ENCODE assay signal across 20 cellular contexts in the genomic region with DNA sequence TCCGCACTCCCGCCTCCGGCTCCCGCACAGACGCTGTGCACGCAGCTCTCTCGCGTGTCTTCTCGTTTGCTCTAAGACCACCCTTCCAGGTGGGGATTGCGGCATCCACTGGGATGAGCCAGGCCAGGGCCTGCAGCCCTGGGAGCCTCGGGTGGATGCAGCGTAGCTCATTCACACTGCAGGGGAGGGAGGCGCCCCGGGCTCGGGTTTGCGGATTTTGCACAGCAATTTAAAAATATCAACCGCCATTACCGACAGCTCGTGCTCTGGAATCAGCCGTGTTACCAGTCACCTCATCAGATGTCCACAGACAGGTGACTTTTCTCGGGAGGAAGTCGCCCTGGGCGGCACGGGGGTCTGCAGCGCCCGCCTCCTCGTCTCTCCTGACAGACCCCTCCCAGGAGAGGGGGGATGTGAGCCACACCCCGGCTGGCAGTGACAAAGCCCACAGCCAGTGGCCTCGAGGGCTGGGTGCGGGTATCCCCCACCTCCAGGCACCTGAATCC. TPM values are rescaled to one million over a fixed set of nuclear protein-coding genes. Genes with fewer than 3 reads are reported as not detected.
"Had no signal": no experiment of that assay in that cellular context is flagged by ENCODE, and none has a peak within 500 bp of the region (broad histone marks: within the 10 kb centered on the region; RNA-seq: fewer than 3 reads in every experiment).

No MANE protein-coding gene starts in this region.

- DNase-seq: activated CD4-positive, alpha-beta memory T cell treated with anti-CD3 and anti-CD28 coated beads for 36 hours; activated CD4-positive, alpha-beta T cell treated with anti-CD3 and anti-CD28 coated beads for 1 hour; activated naive CD4-positive, alpha-beta T cell treated with Interleukin-2 at 50 U/mL for 16 hours; dermis blood vessel endothelial cell; effector memory CD8-positive, alpha-beta T cell; gastrocnemius medialis; small intestine; stimulated activated CD4-positive, alpha-beta T cell treated with anti-CD3 and anti-CD28 coated beads, Interleukin-4, amount 100 ng/mL, for 24 hours; stimulated activated naive CD4-positive, alpha-beta T cell treated with Interleukin-2 at 50 U/mL for 16 hours; substantia nigra; T-helper 1 cell; trophoblast cell had no signal

- H3K27me3 Mint-ChIP-seq: activated CD4-positive, alpha-beta memory T cell treated with anti-CD3 and anti-CD28 coated beads for 36 hours; effector memory CD8-positive, alpha-beta T cell; memory B cell; naive thymus-derived CD8-positive, alpha-beta T cell had no signal

- H3K4me1 Mint-ChIP-seq: naive thymus-derived CD8-positive, alpha-beta T cell had no signal

- H3K4me1 ChIP-seq: ascending aorta, breast epithelium, gastrocnemius medialis, heart left ventricle had no signal

- H3K27ac Mint-ChIP-seq: activated CD4-positive, alpha-beta memory T cell treated with anti-CD3 and anti-CD28 coated beads for 36 hours; activated T-helper 1 cell treated with anti-CD3 and anti-CD28 coated beads, Interleukin-12 subunit alpha, Interleukin-12 subunit beta, Interleukin-2, Interleukin-4 antibody, amounts not matched to agents 30 ng/mL and 10 ng/mL and 1 ng/mL, durations not matched to agents 14 hours and 24 hours and 36 hours had no signal

- ATAC-seq: effector memory CD8-positive, alpha-beta T cell; gastrocnemius medialis; heart left ventricle; naive thymus-derived CD8-positive, alpha-beta T cell; SK-N-SH treated with all-trans-retinoic acid at 6 μM for 48 hours had no signal

- H3K9me3 Mint-ChIP-seq: naive thymus-derived CD8-positive, alpha-beta T cell had no signal

- H3K36me3 ChIP-seq: gastrocnemius medialis had no signal

- H3K27ac ChIP-seq: ascending aorta, breast epithelium, gastrocnemius medialis, heart left ventricle had no signal

- H3K9me3 ChIP-seq: ascending aorta, breast epithelium, gastrocnemius medialis, heart left ventricle had no signal

- H3K27me3 ChIP-seq: ascending aorta, breast epithelium, gastrocnemius medialis, heart left ventricle had no signal

- H3K4me3 Mint-ChIP-seq: activated CD4-positive, alpha-beta memory T cell treated with anti-CD3 and anti-CD28 coated beads for 36 hours; activated T-helper 1 cell treated with anti-CD3 and anti-CD28 coated beads, Interleukin-12 subunit alpha, Interleukin-12 subunit beta, Interleukin-2, Interleukin-4 antibody, amounts not matched to agents 30 ng/mL and 10 ng/mL and 1 ng/mL, durations not matched to agents 14 hours and 24 hours and 36 hours; effector memory CD8-positive, alpha-beta T cell; memory B cell; naive thymus-derived CD8-positive, alpha-beta T cell had no signal

- H3K4me3 ChIP-seq: ascending aorta, breast epithelium, gastrocnemius medialis, heart left ventricle had no signal

RNA-seq across cellular contexts. Expression of gene SLC6A3, which starts 20.8 kb away (rescaled TPM):
- total RNA-seq: activated CD4-positive, alpha-beta memory T cell treated with anti-CD3 and anti-CD28 coated beads for 36 hours; activated T-helper 1 cell treated with anti-CD3 and anti-CD28 coated beads, Interleukin-12 subunit alpha, Interleukin-12 subunit beta, Interleukin-2, Interleukin-4 antibody, amounts not matched to agents 30 ng/mL and 10 ng/mL and 1 ng/mL, durations not matched to agents 14 hours and 24 hours and 36 hours; ascending aorta; dermis blood vessel endothelial cell; epithelial cell of proximal tubule; gastrocnemius medialis had no signal
